Comparison of ENCODE assay signal across 27 cellular contexts in the genomic region with DNA sequence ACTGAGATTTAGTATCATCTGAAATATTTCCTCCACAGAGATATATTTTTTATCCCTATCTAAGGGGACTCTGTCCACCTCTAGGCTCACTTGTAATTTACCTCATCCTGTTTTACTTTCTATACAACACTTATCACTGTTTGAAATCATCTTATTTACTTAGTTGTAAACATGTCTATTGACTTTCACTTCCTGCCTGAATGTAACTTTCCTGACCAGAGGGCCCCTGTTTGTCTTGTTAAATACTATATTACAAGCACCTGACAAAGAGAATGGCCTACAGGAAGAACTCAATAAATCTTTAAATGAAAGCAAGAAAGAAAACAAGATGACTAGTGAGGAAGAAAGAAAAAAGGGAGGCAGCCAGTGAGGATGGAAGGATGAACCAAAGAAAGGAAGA.
"Had no signal": no experiment of that assay in that cellular context is flagged by ENCODE, and none has a peak within 500 bp of the region (broad histone marks: within the 10 kb centered on the region; RNA-seq: fewer than 3 reads in every experiment).

No MANE protein-coding gene starts in this region.

- H3K27me3 Mint-ChIP-seq: activated CD8-positive, alpha-beta T cell treated with anti-CD3 and anti-CD28 coated beads for 36 hours; naive thymus-derived CD4-positive, alpha-beta T cell had no signal

- H3K4me1 Mint-ChIP-seq: immature natural killer cell, neural crest cell had no signal

- H3K4me1 ChIP-seq: breast epithelium, foreskin keratinocyte, heart left ventricle, pancreas, psoas muscle, right atrium auricular region, spleen, testis, transverse colon had no signal

- H3K9me3 ChIP-seq: breast epithelium, heart left ventricle, pancreas, psoas muscle, right atrium auricular region, testis, transverse colon had no signal

- H3K27ac ChIP-seq: breast epithelium, foreskin keratinocyte, heart left ventricle, pancreas, psoas muscle, right atrium auricular region, spleen, testis, transverse colon had no signal

- H3K27me3 ChIP-seq: breast epithelium, foreskin keratinocyte, heart left ventricle, pancreas, right atrium auricular region, spleen, testis, transverse colon had no signal

- H3K36me3 ChIP-seq: breast epithelium, heart left ventricle, pancreas, right atrium auricular region, spleen, transverse colon had no signal

- H3K27ac Mint-ChIP-seq: activated CD8-positive, alpha-beta T cell treated with anti-CD3 and anti-CD28 coated beads for 36 hours; activated naive CD4-positive, alpha-beta T cell treated with anti-CD3 and anti-CD28 coated beads, Interleukin-2, amount 50 U/mL, for 72 hours; activated T-cell treated with anti-CD3 and anti-CD28 coated beads, Interleukin-2, amount 50 U/mL, for 72 hours; immature natural killer cell; naive thymus-derived CD4-positive, alpha-beta T cell; WTC11 had no signal

- ATAC-seq: activated CD8-positive, alpha-beta T cell treated with anti-CD3 and anti-CD28 coated beads for 36 hours; activated naive CD4-positive, alpha-beta T cell treated with anti-CD3 and anti-CD28 coated beads, Interleukin-2, amount 50 U/mL, for 72 hours; activated T-cell treated with anti-CD3 and anti-CD28 coated beads, Interleukin-2, amount 50 U/mL, for 72 hours; esophagus mucosa; foreskin keratinocyte; heart left ventricle; left colon; naive thymus-derived CD4-positive, alpha-beta T cell; pancreas; psoas muscle; WTC11 had no signal

- H3K4me3 ChIP-seq: breast epithelium, heart left ventricle, pancreas, psoas muscle, right atrium auricular region, spleen, testis, transverse colon had no signal

- H3K4me3 Mint-ChIP-seq: activated CD8-positive, alpha-beta T cell treated with anti-CD3 and anti-CD28 coated beads for 36 hours; activated T-cell treated with anti-CD3 and anti-CD28 coated beads, Interleukin-2, amount 50 U/mL, for 72 hours; immature natural killer cell; naive thymus-derived CD4-positive, alpha-beta T cell; neural crest cell; WTC11 had no signal

- H3K36me3 Mint-ChIP-seq: immature natural killer cell; naive thymus-derived CD4-positive, alpha-beta T cell had no signal

- DNase-seq: activated CD4-positive, alpha-beta T cell treated with anti-CD3 and anti-CD28 coated beads for 1 hour; activated CD4-positive, alpha-beta T cell treated with anti-CD3 and anti-CD28 coated beads, Interleukin-2, amount 50 U/mL, for 1 hour; activated CD8-positive, alpha-beta T cell treated with anti-CD3 and anti-CD28 coated beads for 36 hours; activated naive CD4-positive, alpha-beta T cell; activated T-cell treated with anti-CD3 and anti-CD28 coated beads, Interleukin-2, amount 50 U/mL, for 72 hours; central memory CD4-positive, alpha-beta T cell; foreskin keratinocyte; heart left ventricle; hypothalamus; immature natural killer cell; kidney; left colon; midbrain; naive thymus-derived CD4-positive, alpha-beta T cell; nucleus accumbens; pancreas; psoas muscle; spleen; stimulated activated naive CD4-positive, alpha-beta T cell treated with Interleukin-2 at 50 U/mL for 16 hours; testis; transverse colon had no signal
